Comparison of ENCODE assay signal across 15 cellular contexts in genomic region chr1:39094685-39095084, GRCh38.
DNase-seq lines count a peak whose midpoint lies in the region; ATAC-seq lines count a peak whose summit lies in the region.
"Had no signal": no experiment of that assay in that cellular context is flagged by ENCODE, and none has a peak within 500 bp of the region (broad histone marks: within the 10 kb centered on the region; RNA-seq: fewer than 3 reads in every experiment).

No MANE protein-coding gene starts in this region.

- H3K4me1 Mint-ChIP-seq in activated T-cell treated with anti-CD3 and anti-CD28 coated beads, Interleukin-2, amount 50 U/mL, for 72 hours (ENCODE audit: low read depth): peaks cover 19% of the 10 kb centered on the region

- H3K4me3 Mint-ChIP-seq in activated T-cell treated with anti-CD3 and anti-CD28 coated beads, Interleukin-2, amount 50 U/mL, for 72 hours: no peak overlapping the region
- H3K4me3 Mint-ChIP-seq: B cell; CD8-positive, alpha-beta T cell had no signal

- ATAC-seq in activated T-cell treated with anti-CD3 and anti-CD28 coated beads, Interleukin-2, amount 50 U/mL, for 72 hours (replicated peaks in 1 of 2): no peak
- ATAC-seq: CD8-positive, alpha-beta T cell; GM12878; K562 had no signal

- H3K27me3 Mint-ChIP-seq in activated T-cell treated with anti-CD3 and anti-CD28 coated beads, Interleukin-2, amount 50 U/mL, for 72 hours (ENCODE audit: low read depth): no peaks in the 10 kb centered on the region

- DNase-seq in SIG-M5 treated with dmso at 0.1 percent for 504 hours (lab: John Stamatoyannopoulos, UW; ENCODE audit: unreplicated experiment): peak; percentile 19
- DNase-seq in SIG-M5 (lab: John Stamatoyannopoulos, UW): no peak
- peak; percentile 33 for DNase-seq in COLO668 (lab: John Stamatoyannopoulos, UW; ENCODE audit: unreplicated experiment)
- peak; percentile 69 for DNase-seq in NCI-H2029 (lab: John Stamatoyannopoulos, UW)
- DNase-seq in kidney glomerular epithelial cell (lab: John Stamatoyannopoulos, UW): peak; percentile 69
- DNase-seq in NCI-H2227 treated with DMSO at 0.1 percent for 48 hours (lab: John Stamatoyannopoulos, UW): no peak
- no peak for DNase-seq in activated T-cell treated with anti-CD3 and anti-CD28 coated beads, Interleukin-2, amount 50 U/mL, for 72 hours
- DNase-seq: CD8-positive, alpha-beta T cell; COR-L47; DMS 273 treated with DMSO at 0.1 percent for 48 hours; DMS79 treated with DMSO at 0.1 percent for 48 hours; IMR-90 had no signal

- no peaks in the 10 kb centered on the region for H3K9me3 Mint-ChIP-seq in activated T-cell treated with anti-CD3 and anti-CD28 coated beads, Interleukin-2, amount 50 U/mL, for 72 hours
- H3K9me3 Mint-ChIP-seq: CD8-positive, alpha-beta T cell had no signal

- no peak overlapping the region for H3K27ac Mint-ChIP-seq in activated T-cell treated with anti-CD3 and anti-CD28 coated beads, Interleukin-2, amount 50 U/mL, for 72 hours
- H3K27ac Mint-ChIP-seq: B cell; CD8-positive, alpha-beta T cell had no signal

- no peaks in the 10 kb centered on the region for H3K36me3 Mint-ChIP-seq in activated T-cell treated with anti-CD3 and anti-CD28 coated beads, Interleukin-2, amount 50 U/mL, for 72 hours (ENCODE audit: insufficient read depth in 2 of 2)
- H3K36me3 Mint-ChIP-seq: CD8-positive, alpha-beta T cell had no signal

Comparison
In these comparisons a context has a peak if more than half of its experiments do, and no peak if none do; other contexts are left out.
1. DNase-seq: peak in SIG-M5 treated with dmso at 0.1 percent for 504 hours (single experiment), COLO668 (single experiment), NCI-H2029 (single experiment) and kidney glomerular epithelial cell (single experiment); none in SIG-M5 (single experiment), NCI-H2227 treated with DMSO at 0.1 percent for 48 hours (single experiment) and activated T-cell treated with anti-CD3 and anti-CD28 coated beads, Interleukin-2, amount 50 U/mL, for 72 hours (0 of 2).